ENCODE assay signal across 33 cellular contexts in genomic region chr1:220976390-220976789, GRCh38.
"Had no signal": no experiment of that assay in that cellular context is flagged by ENCODE, and none has a peak within 500 bp of the region (broad histone marks: within the 10 kb centered on the region; RNA-seq: fewer than 3 reads in every experiment).

No MANE protein-coding gene starts in this region.

- H3K4me1 Mint-ChIP-seq: activated B cell treated with CpG ODN at 0.5 μM for 24 hours; activated CD8-positive, alpha-beta memory T cell treated with anti-CD3 and anti-CD28 coated beads, Interleukin-2, amount 10 ng/mL, durations not matched to agents 7 days and 5 days; activated naive CD4-positive, alpha-beta T cell treated with anti-CD3 and anti-CD28 coated beads, Interleukin-2, amount 10 ng/mL, durations not matched to agents 7 days and 5 days; activated naive CD8-positive, alpha-beta T cell treated with anti-CD3 and anti-CD28 coated beads, Interleukin-2, amount 10 ng/mL, durations not matched to agents 7 days and 5 days; brain; central memory CD8-positive, alpha-beta T cell had no signal

- H3K27ac Mint-ChIP-seq: activated B cell treated with CpG ODN at 0.5 μM for 24 hours; activated CD8-positive, alpha-beta memory T cell treated with anti-CD3 and anti-CD28 coated beads, Interleukin-2, amount 10 ng/mL, durations not matched to agents 7 days and 5 days; activated CD8-positive, alpha-beta T cell treated with anti-CD3 and anti-CD28 coated beads, Interleukin-2, amount 10 ng/mL, durations not matched to agents 7 days and 5 days; activated naive CD4-positive, alpha-beta T cell treated with anti-CD3 and anti-CD28 coated beads, Interleukin-2, amount 10 ng/mL, durations not matched to agents 7 days and 5 days; activated naive CD4-positive, alpha-beta T cell treated with anti-CD3 and anti-CD28 coated beads, Interleukin-2, amount 50 U/mL, for 72 hours; activated naive CD8-positive, alpha-beta T cell treated with anti-CD3 and anti-CD28 coated beads, Interleukin-2, amount 10 ng/mL, durations not matched to agents 7 days and 5 days; activated T-cell treated with anti-CD3 and anti-CD28 coated beads, Interleukin-2, amount 50 U/mL, for 72 hours; brain; dendritic cell treated with granulocyte-macrophage colony-stimulating factor and Interleukin-4, amounts not matched to agents 40 ng/mL and 50 ng/mL, for 4 days; endodermal cell; T-helper 1 cell treated with Interleukin-12 subunit alpha and Interleukin-12 subunit beta and Interleukin-4 antibody, amounts not matched to agents 30 μg/mL and 1 μg/mL, for 36 hours had no signal

- H3K27ac ChIP-seq: ascending aorta, breast epithelium, coronary artery, dorsolateral prefrontal cortex, esophagus muscularis mucosa, foreskin keratinocyte, gastrocnemius medialis, heart left ventricle, WERI-Rb-1 had no signal

- H3K36me3 Mint-ChIP-seq: activated CD8-positive, alpha-beta memory T cell treated with anti-CD3 and anti-CD28 coated beads, Interleukin-2, amount 10 ng/mL, durations not matched to agents 7 days and 5 days; activated naive CD4-positive, alpha-beta T cell treated with anti-CD3 and anti-CD28 coated beads, Interleukin-2, amount 10 ng/mL, durations not matched to agents 7 days and 5 days; activated naive CD4-positive, alpha-beta T cell treated with anti-CD3 and anti-CD28 coated beads, Interleukin-2, amount 50 U/mL, for 72 hours; activated naive CD8-positive, alpha-beta T cell treated with anti-CD3 and anti-CD28 coated beads, Interleukin-2, amount 10 ng/mL, durations not matched to agents 7 days and 5 days; brain had no signal

- H3K4me1 ChIP-seq: ascending aorta, breast epithelium, esophagus muscularis mucosa, foreskin keratinocyte, gastrocnemius medialis had no signal

- H3K27me3 Mint-ChIP-seq: activated B cell treated with CpG ODN at 0.5 μM for 24 hours; activated CD8-positive, alpha-beta memory T cell treated with anti-CD3 and anti-CD28 coated beads, Interleukin-2, amount 10 ng/mL, durations not matched to agents 7 days and 5 days; activated naive CD4-positive, alpha-beta T cell treated with anti-CD3 and anti-CD28 coated beads, Interleukin-2, amount 10 ng/mL, durations not matched to agents 7 days and 5 days; activated naive CD8-positive, alpha-beta T cell treated with anti-CD3 and anti-CD28 coated beads, Interleukin-2, amount 10 ng/mL, durations not matched to agents 7 days and 5 days; brain; central memory CD8-positive, alpha-beta T cell had no signal

- H3K4me3 ChIP-seq: ascending aorta, breast epithelium, coronary artery, dorsolateral prefrontal cortex, esophagus muscularis mucosa, gastrocnemius medialis, heart left ventricle had no signal

- H3K9me3 ChIP-seq: ascending aorta, breast epithelium, esophagus muscularis mucosa, gastrocnemius medialis had no signal

- DNase-seq: activated B cell treated with CpG ODN at 0.5 μM for 24 hours; activated CD4-positive, alpha-beta T cell treated with anti-CD3 and anti-CD28 coated beads for 48 hours; activated CD4-positive, alpha-beta T cell treated with anti-CD3 and anti-CD28 coated beads, Interleukin-2, amount 50 U/mL, for 1 hour; activated CD4-positive, alpha-beta T cell treated with anti-CD3 and anti-CD28 coated beads, Interleukin-2, amount 50 U/mL, for 48 hours; activated CD8-positive, alpha-beta memory T cell treated with anti-CD3 and anti-CD28 coated beads, Interleukin-2, amount 10 ng/mL, durations not matched to agents 7 days and 5 days; activated CD8-positive, alpha-beta memory T cell treated with anti-CD3 and anti-CD28 coated beads, Interleukin-2, amount 50 U/mL, for 4 hours; activated CD8-positive, alpha-beta T cell treated with anti-CD3 and anti-CD28 coated beads, Interleukin-2, amount 10 ng/mL, durations not matched to agents 7 days and 5 days; activated gamma-delta T cell; activated naive CD4-positive, alpha-beta T cell; activated naive CD4-positive, alpha-beta T cell treated with anti-CD3 and anti-CD28 coated beads, Interleukin-2, amount 10 ng/mL, durations not matched to agents 7 days and 5 days; activated naive CD8-positive, alpha-beta T cell treated with anti-CD3 and anti-CD28 coated beads, Interleukin-2, amount 10 ng/mL, durations not matched to agents 7 days and 5 days; activated T-cell treated with anti-CD3 and anti-CD28 coated beads, Interleukin-2, amount 50 U/mL, for 1 hour; activated T-cell treated with anti-CD3 and anti-CD28 coated beads, Interleukin-2, amount 50 U/mL, for 72 hours; dorsolateral prefrontal cortex; effector memory CD4-positive, alpha-beta T cell; endodermal cell; erythroblast; foreskin keratinocyte; gastrocnemius medialis; glutamatergic neuron; heart left ventricle; T-helper 9 cell; WERI-Rb-1 had no signal

- H3K27me3 ChIP-seq: ascending aorta, breast epithelium, dorsolateral prefrontal cortex, esophagus muscularis mucosa, foreskin keratinocyte, gastrocnemius medialis, heart left ventricle had no signal

- ATAC-seq: activated CD4-positive, CD25-positive, alpha-beta regulatory T cell treated with anti-CD3 and anti-CD28 coated beads, Interleukin-2, amount 50 U/mL, for 24 hours; activated CD8-positive, alpha-beta memory T cell treated with anti-CD3 and anti-CD28 coated beads, Interleukin-2, amount 10 ng/mL, durations not matched to agents 7 days and 5 days; activated CD8-positive, alpha-beta T cell treated with anti-CD3 and anti-CD28 coated beads, Interleukin-2, amount 10 ng/mL, durations not matched to agents 7 days and 5 days; activated naive CD4-positive, alpha-beta T cell treated with anti-CD3 and anti-CD28 coated beads, Interleukin-2, amount 50 U/mL, for 72 hours; activated T-cell treated with anti-CD3 and anti-CD28 coated beads, Interleukin-2, amount 50 U/mL, for 72 hours; foreskin keratinocyte; gastrocnemius medialis; heart left ventricle had no signal

- H3K36me3 ChIP-seq: ascending aorta, breast epithelium, esophagus muscularis mucosa, gastrocnemius medialis, heart left ventricle, WERI-Rb-1 had no signal

- H3K4me3 Mint-ChIP-seq: activated B cell treated with CpG ODN at 0.5 μM for 24 hours; activated CD8-positive, alpha-beta memory T cell treated with anti-CD3 and anti-CD28 coated beads, Interleukin-2, amount 10 ng/mL, durations not matched to agents 7 days and 5 days; activated CD8-positive, alpha-beta T cell treated with anti-CD3 and anti-CD28 coated beads, Interleukin-2, amount 10 ng/mL, durations not matched to agents 7 days and 5 days; activated naive CD4-positive, alpha-beta T cell treated with anti-CD3 and anti-CD28 coated beads, Interleukin-2, amount 10 ng/mL, durations not matched to agents 7 days and 5 days; activated naive CD8-positive, alpha-beta T cell treated with anti-CD3 and anti-CD28 coated beads, Interleukin-2, amount 10 ng/mL, durations not matched to agents 7 days and 5 days; activated T-cell treated with anti-CD3 and anti-CD28 coated beads, Interleukin-2, amount 50 U/mL, for 72 hours; brain; central memory CD8-positive, alpha-beta T cell; dendritic cell treated with granulocyte-macrophage colony-stimulating factor and Interleukin-4, amounts not matched to agents 40 ng/mL and 50 ng/mL, for 4 days; endodermal cell; T-helper 1 cell treated with Interleukin-12 subunit alpha and Interleukin-12 subunit beta and Interleukin-4 antibody, amounts not matched to agents 30 μg/mL and 1 μg/mL, for 36 hours had no signal

- H3K9me3 Mint-ChIP-seq: activated naive CD4-positive, alpha-beta T cell treated with anti-CD3 and anti-CD28 coated beads, Interleukin-2, amount 10 ng/mL, durations not matched to agents 7 days and 5 days; activated naive CD8-positive, alpha-beta T cell treated with anti-CD3 and anti-CD28 coated beads, Interleukin-2, amount 10 ng/mL, durations not matched to agents 7 days and 5 days; activated T-cell treated with anti-CD3 and anti-CD28 coated beads, Interleukin-2, amount 50 U/mL, for 72 hours; central memory CD8-positive, alpha-beta T cell; T-helper 1 cell treated with Interleukin-12 subunit alpha and Interleukin-12 subunit beta and Interleukin-4 antibody, amounts not matched to agents 30 μg/mL and 1 μg/mL, for 36 hours had no signal
